ENCODE assay signal across 8 cellular contexts in the genomic region with DNA sequence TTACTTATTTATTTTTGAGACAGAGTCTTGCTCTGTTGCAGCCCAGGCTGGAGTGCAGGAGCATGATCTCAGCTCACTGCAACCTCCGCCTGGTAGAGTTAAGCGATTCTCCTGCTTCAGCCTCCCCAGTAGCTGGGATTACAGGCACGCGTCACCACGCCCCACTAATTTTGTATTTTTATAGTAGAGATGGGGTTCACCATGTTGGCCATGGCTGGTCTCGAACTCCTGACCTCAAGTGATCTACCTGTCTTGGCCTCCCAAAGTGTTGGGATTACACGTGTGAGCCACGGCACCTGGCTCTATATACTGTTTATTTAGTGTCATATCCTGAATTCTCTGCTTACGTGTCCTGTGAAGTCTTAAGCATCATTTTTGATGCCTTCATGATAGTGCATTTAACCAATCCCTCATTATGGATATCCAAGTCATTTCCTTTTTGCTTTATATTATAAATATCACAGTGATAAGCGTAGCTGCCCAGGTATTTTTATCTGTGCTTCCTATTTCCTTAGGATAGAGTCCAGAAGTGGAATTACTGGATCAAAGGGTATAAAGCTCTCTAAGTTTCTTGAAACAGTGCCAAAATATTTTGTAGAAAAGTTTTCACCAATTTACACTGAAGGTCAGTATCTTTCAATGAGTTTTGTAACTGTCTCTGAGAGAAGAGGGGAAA. TPM values are rescaled to one million over a fixed set of nuclear protein-coding genes. Genes with fewer than 3 reads are reported as not detected.
A peak's percentile ranks its signal among the peaks of the same experiment; 100 is the strongest.
DNase-seq lines count a peak whose midpoint lies in the region; ATAC-seq, FAIRE-seq and TF ChIP-seq lines count a peak whose summit lies in the region.

No MANE protein-coding gene starts in this region.

- H3K4me3 Mint-ChIP-seq in CD8-positive, alpha-beta T cell = peak overlapping the region; percentile 96

- H3K27me3 ChIP-seq in CD8-positive, alpha-beta T cell (ENCODE audit: insufficient read depth, low read length) = no peaks in the 10 kb centered on the region
- no peaks in the 10 kb centered on the region for H3K27me3 ChIP-seq in PC-9 (ENCODE audit: insufficient read depth, low read depth)
- H3K27me3 ChIP-seq in neutrophil = peaks cover 10% of the 10 kb centered on the region

- H3K9me3 ChIP-seq in CD8-positive, alpha-beta T cell (ENCODE audit: low read length) = no peaks in the 10 kb centered on the region
- H3K9me3 ChIP-seq in PC-9 (ENCODE audit: insufficient read depth, low read depth) = no peaks in the 10 kb centered on the region
- no peaks in the 10 kb centered on the region for H3K9me3 ChIP-seq in neutrophil

- peaks cover 24% of the 10 kb centered on the region for H3K4me1 ChIP-seq in CD8-positive, alpha-beta T cell (ENCODE audit: insufficient read depth, low read length)
- peaks cover 19% of the 10 kb centered on the region for H3K4me1 ChIP-seq in PC-9 (replicated peaks; ENCODE audit: insufficient read depth)
- peaks cover 16 to 19% of the 10 kb centered on the region in 2 experiments for H3K4me1 ChIP-seq in neutrophil (ENCODE audit: control insufficient read depth in 1 of 2, insufficient read depth in 1 of 2, low read depth in 1 of 2, low read length in 1 of 2)

- POLR2A ChIA-PET in CD8-positive, alpha-beta T cell (lab: Charles Lee) = interaction anchor here (1.0 to 4.2 kb wide), 3 partner anchors 33 to 390 kb away, joined by 3 to 32 read pairs (median 22); partner anchors contain the start of genes PAFAH1B2, PCSK7, RNF214 and ZPR1
- POLR2A ChIA-PET in PC-9 (lab: Charles Lee; ENCODE audit: unreplicated experiment) = no interaction called here

- TF ChIP-seq POLR2A in GM12891 (IDR thresholded peaks at IDR 0.05; ENCODE audit: low read depth, low read length) = no peak

- no peaks in the 10 kb centered on the region for H3K79me2 ChIP-seq in PC-9 (ENCODE audit: low read depth)

- H3K9me3 Mint-ChIP-seq in CD8-positive, alpha-beta T cell = no peaks in the 10 kb centered on the region

- no TSS peak for BruUV-seq in PC-9 (replicated peaks; lab: Mats Ljungman, UMichigan)

- FAIRE-seq in endometrium (lab: Jason Lieb, UNC) = peak; percentile 8
- FAIRE-seq in GM12891 (lab: Jason Lieb, UNC) = no peak

- CTCF ChIA-PET in CD8-positive, alpha-beta T cell (lab: Charles Lee) = interaction anchor here (0.6 to 5.6 kb wide), 5 partner anchors 12 to 52 kb away, joined by 3 to 61 read pairs (median 3); partner anchors contain the start of genes PCSK7 and RNF214
- CTCF ChIA-PET in PC-9 (lab: Charles Lee) = interaction anchor here (1.5 kb wide), 1 partner anchor 44 kb away, joined by 5 read pairs; no protein-coding TSS in a partner anchor

- no peak for TF ChIP-seq CTCF in CD8-positive, alpha-beta T cell (IDR thresholded peaks at IDR 0.05)
- TF ChIP-seq CTCF in PC-9 (conservative IDR thresholded peaks at IDR 0.05) = no peak
- TF ChIP-seq CTCF in neutrophil (IDR thresholded peaks at IDR 0.05) = no peak

- H3K36me3 ChIP-seq in CD8-positive, alpha-beta T cell (ENCODE audit: insufficient read depth, low read length) = no peaks in the 10 kb centered on the region
- H3K36me3 ChIP-seq in PC-9 (ENCODE audit: low read depth) = no peaks in the 10 kb centered on the region
- H3K36me3 ChIP-seq in neutrophil = peaks cover 4% of the 10 kb centered on the region

- peak overlapping the region; percentile 50 for H3K27ac ChIP-seq in CD8-positive, alpha-beta T cell (ENCODE audit: low read depth, low read length)
- H3K27ac ChIP-seq in PC-9 (no peak overlapping the region), neutrophil (no peak overlapping the region)

- no peaks in the 10 kb centered on the region for H4K20me1 ChIP-seq in PC-9 (ENCODE audit: insufficient read depth)

- no peaks in the 10 kb centered on the region for H3K9me2 ChIP-seq in PC-9 (ENCODE audit: insufficient read depth)

- H3K4me1 Mint-ChIP-seq in CD8-positive, alpha-beta T cell (ENCODE audit: low read depth) = peaks cover 29% of the 10 kb centered on the region

- H3K27ac Mint-ChIP-seq in CD8-positive, alpha-beta T cell = peak overlapping the region; percentile 97

- peaks cover 8% of the 10 kb centered on the region for H3K36me3 Mint-ChIP-seq in CD8-positive, alpha-beta T cell

- H3K27me3 Mint-ChIP-seq in CD8-positive, alpha-beta T cell (ENCODE audit: low read depth) = no peaks in the 10 kb centered on the region

- no peak for ATAC-seq in CD8-positive, alpha-beta T cell

- 0 out of 2 replicates have a peak overlapping the region, but pooled peaks have one; percentile 69 for H2AFZ ChIP-seq in PC-9

- intact Hi-C loops in CD8-positive, alpha-beta T cell (cut with DNase I, micrococcal nuclease) = loop anchor here (1.0 to 2.0 kb wide), 7 partner anchors 33 to 405 kb away; partner anchors contain the start of genes BUD13 (in 1 of the 2), CEP164 (in 1 of the 2), PAFAH1B2 (in 1 of the 2) and PCSK7 (in 1 of the 2)
- intact Hi-C loops in PC-9 (cut with micrococcal nuclease; ENCODE audit: unreplicated experiment) = loop anchor here (2.0 kb wide), 1 partner anchor 43 kb away; no protein-coding TSS in a partner anchor

- no peak for DNase-seq in CD8-positive, alpha-beta T cell
- DNase-seq in PC-9 (no peak), kidney tubule cell (ENCODE audit: low spot score) (no peak), NCI-H128 (lab: John Stamatoyannopoulos, UW; ENCODE audit: unreplicated experiment) (no peak), GM12891 (ENCODE audit: insufficient read length, low spot score) (no peak), nucleus accumbens (lab: John Stamatoyannopoulos, UW) (no peak)

- H3F3A ChIP-seq in PC-9 (ENCODE audit: insufficient read depth, low read depth) = peaks cover 15% of the 10 kb centered on the region; the same call in 1 of the 2 replicates

- peak overlapping the region; percentile 99 for H3K4me2 ChIP-seq in PC-9

- peak overlapping the region; percentile 57 for H3K4me3 ChIP-seq in CD8-positive, alpha-beta T cell (ENCODE audit: low read depth, low read length)
- peak overlapping the region; percentile 63; the same call in 1 of the 2 replicates for H3K4me3 ChIP-seq in PC-9
- peak overlapping the region; percentile 68 to 76 for H3K4me3 ChIP-seq in neutrophil (ENCODE audit: low read depth in 1 of 2, low read length in 1 of 2)

TF ChIP-seq in GM12891, 5 proteins besides CTCF, POLR2A, EP300 and RAD21:
- TF ChIP-seq TAF1 (IDR thresholded peaks at IDR 0.05; ENCODE audit: low read depth, low read length) (no peak), POU2F2 (IDR thresholded peaks at IDR 0.05; ENCODE audit: low read depth, low read length) (no peak), SPI1 (IDR thresholded peaks at IDR 0.05; ENCODE audit: low read depth, low read length) (no peak), POLR2AphosphoS5 (IDR thresholded peaks at IDR 0.05; ENCODE audit: low read depth, low read length) (no peak), PAX5 (IDR thresholded peaks at IDR 0.05; ENCODE audit: insufficient read depth, low read length, severe bottlenecking) (no peak)

RNA-seq across cellular contexts. Expression of gene SIDT2, which starts 0.9 kb away (rescaled TPM):
- total RNA-seq in CD8-positive, alpha-beta T cell = 100 to 1,000 TPM; 133 to 134 TPM
- total RNA-seq in PC-9 (2021) = 20.1 and 20.3 TPM in 2 replicates
- polyA plus RNA-seq in GM12891 (2012; ENCODE audit: low read depth, missing spikeins) = 11.1 TPM

RNA-seq across cellular contexts. Expression of gene TAGLN, which starts 21.5 kb away (rescaled TPM):
- 1 to 10 TPM; 9.4 to 9.8 TPM for total RNA-seq in CD8-positive, alpha-beta T cell
- 11.0 and 16.9 TPM in 2 replicates for total RNA-seq in PC-9 (2021)
- polyA plus RNA-seq in GM12891 (2012; ENCODE audit: low read depth, missing spikeins) = 2.8 TPM

RNA-seq across cellular contexts. Expression of gene PAFAH1B2, which starts 33.6 kb away (rescaled TPM):
- 10 to 100 TPM; 52.1 to 55.9 TPM for total RNA-seq in CD8-positive, alpha-beta T cell
- 83.7 and 91.3 TPM in 2 replicates for total RNA-seq in PC-9 (2021)
- 9.2 TPM for polyA plus RNA-seq in GM12891 (2012; ENCODE audit: low read depth, missing spikeins)

RNA-seq across cellular contexts. Expression of gene PCSK7, which starts 54.2 kb away (rescaled TPM):
- total RNA-seq in CD8-positive, alpha-beta T cell = 100 to 1,000 TPM; 208 to 218 TPM
- 41.6 and 50.4 TPM in 2 replicates for total RNA-seq in PC-9 (2021)
- 30.6 TPM for polyA plus RNA-seq in GM12891 (2012; ENCODE audit: low read depth, missing spikeins)

RNA-seq across cellular contexts. Expression of gene RNF214, which starts 54.8 kb away (rescaled TPM):
- total RNA-seq in CD8-positive, alpha-beta T cell = 10 to 100 TPM; 10.8 to 11.7 TPM
- total RNA-seq in PC-9 (2021) = 27.2 and 28.1 TPM in 2 replicates
- 7.1 TPM for polyA plus RNA-seq in GM12891 (2012; ENCODE audit: low read depth, missing spikeins)
